Comparison of ENCODE assay signal across 8 cellular contexts in genomic region chr1:148151911-148152391, GRCh38. TPM values are rescaled to one million over a fixed set of nuclear protein-coding genes. Genes with fewer than 3 reads are reported as not detected.
DNase-seq lines count a peak whose midpoint lies in the region; ATAC-seq and TF ChIP-seq lines count a peak whose summit lies in the region.
"Not testable (repeated sequence)": the region's sequence is repeated elsewhere in the genome, so short reads cannot be mapped to it uniquely, and the experiment has no call there.

Gene NBPF11, minus strand, starts transcription at chr1:148152281. Its CDS starts 25,278 bp downstream, at chr1:148127003.

- peak within 1 kb of the TSS; percentile 30 for H3K27ac ChIP-seq in PC-9

- in situ Hi-C loops in KBM-7 (cut with MboI; ENCODE audit: low pct_unique_long_range_greater_than_20kb, low sequenced_read_pairs), result not testable (repeated sequence)

- H3F3A ChIP-seq in PC-9 (ENCODE audit: insufficient read depth, low read depth), result not testable (repeated sequence)

- peak within 1 kb of the TSS; percentile 59 for H3K4me3 ChIP-seq in Caco-2 (ENCODE audit: low read depth, low read length)
- peak within 1 kb of the TSS; percentile 80 for H3K4me3 ChIP-seq in PC-9
- peak within 1 kb of the TSS; percentile 55 for H3K4me3 ChIP-seq in epithelial cell of esophagus (ENCODE audit: low read length)

- H3K4me1 ChIP-seq in Caco-2; PC-9 (replicated peaks; ENCODE audit: insufficient read depth): not testable (repeated sequence)

- ATAC-seq in GM21737 (IDR thresholded peaks at IDR 0.05; ENCODE audit: unreplicated experiment), result peak; percentile 74

- H3K4me2 ChIP-seq in PC-9, result peak within 1 kb of the TSS; percentile 97

- not testable (repeated sequence) for H3K27me3 Mint-ChIP-seq in Caco-2 (ENCODE audit: insufficient read depth, unreplicated experiment)

- not testable (repeated sequence) for H3K9me3 ChIP-seq in Caco-2; PC-9 (ENCODE audit: insufficient read depth, low read depth)

- peaks cover 17% of the 10 kb centered on the region for H3K79me2 ChIP-seq in PC-9 (ENCODE audit: low read depth)

- not testable (repeated sequence) for H3K9me3 Mint-ChIP-seq in Caco-2 (ENCODE audit: unreplicated experiment)

- DNase-seq in Caco-2 (peak; percentile 91), KBM-7 (peak; percentile 86), PC-9 (peak; percentile 74 to 90), activated T-cell treated with anti-CD3 and anti-CD28 coated beads for 1 hour (ENCODE audit: low read depth) (peak; percentile 69), epithelial cell of esophagus (ENCODE audit: low read depth) (peak; percentile 80), mucosa of gallbladder (ENCODE audit: low spot score) (peak; percentile 79)
- peak; percentile 62 for DNase-seq in stimulated activated CD8-positive, alpha-beta memory T cell treated with anti-CD3 and anti-CD28 coated beads, Interleukin-15, amount 100 ng/mL, for 24 hours (ENCODE audit: low read depth)

- not testable (repeated sequence) for H3K27me3 ChIP-seq in Caco-2 (replicated peaks; ENCODE audit: control insufficient read depth, insufficient read depth, low read length); PC-9 (ENCODE audit: insufficient read depth, low read depth)

- not testable (repeated sequence) for H3K36me3 ChIP-seq in Caco-2 (ENCODE audit: control insufficient read depth, insufficient read depth, low read length); PC-9 (ENCODE audit: low read depth)

- H4K20me1 ChIP-seq in PC-9 (ENCODE audit: insufficient read depth), result not testable (repeated sequence)

- peak within 1 kb of the TSS; percentile 82 for H2AFZ ChIP-seq in PC-9

- not testable (repeated sequence) for H3K4me1 Mint-ChIP-seq in Caco-2 (ENCODE audit: low read depth, unreplicated experiment)

- H3K27ac Mint-ChIP-seq in Caco-2 (ENCODE audit: unreplicated experiment), result peak within 1 kb of the TSS; percentile 92

- H3K4me3 Mint-ChIP-seq in Caco-2 (ENCODE audit: unreplicated experiment), result peak within 1 kb of the TSS; percentile 89

- H3K36me3 Mint-ChIP-seq in Caco-2 (ENCODE audit: insufficient read depth, unreplicated experiment), result not testable (repeated sequence)

- CTCF ChIA-PET in Caco-2 (lab: Charles Lee); PC-9 (lab: Charles Lee): not testable (repeated sequence)

- not testable (repeated sequence) for H3K9me2 ChIP-seq in PC-9 (ENCODE audit: insufficient read depth)

- BruUV-seq in Caco-2 (replicated peaks; lab: Mats Ljungman, UMichigan); PC-9 (replicated peaks; lab: Mats Ljungman, UMichigan): not testable (repeated sequence)

- POLR2A ChIA-PET in Caco-2 (lab: Charles Lee) (interaction anchor here (0.6 to 0.9 kb wide), 2 partner anchors 112 to 183 kb away, joined by 3 to 4 read pairs; no protein-coding TSS in a partner anchor), PC-9 (lab: Charles Lee; ENCODE audit: unreplicated experiment) (interaction anchor here (0.6 kb wide), 1 partner anchor 436 kb away, joined by 6 read pairs; no protein-coding TSS in a partner anchor)

- TF ChIP-seq CTCF in Caco-2 (IDR thresholded peaks at IDR 0.05; ENCODE audit: insufficient read depth in 1 of 2, low read depth in 1 of 2, low read length in 1 of 2, severe bottlenecking in 1 of 2, unreplicated experiment in 1 of 2); PC-9 (conservative IDR thresholded peaks at IDR 0.05); epithelial cell of esophagus (IDR thresholded peaks at IDR 0.05; ENCODE audit: insufficient read depth, low read depth, low read length, missing control alignments): not testable (repeated sequence)

- intact Hi-C loops in Caco-2 (cut with micrococcal nuclease; ENCODE audit: unreplicated experiment); PC-9 (cut with micrococcal nuclease; ENCODE audit: unreplicated experiment): not testable (repeated sequence)

RNA-seq across cellular contexts. Expression of gene NBPF11, which starts in this region (rescaled TPM):
- total RNA-seq in Caco-2 (2022), result 12.8 and 13.0 TPM in 2 replicates
- 12.9 and 15.3 TPM in 2 replicates for total RNA-seq in PC-9 (2021)
- 11.4 TPM for total RNA-seq in mucosa of gallbladder

Comparison
In these comparisons a context has a peak if more than half of its experiments do, and no peak if none do; other contexts are left out.
1. Peak in every context shown above with its lines: DNase-seq, ATAC-seq, H3K4me3 ChIP-seq and H3K27ac ChIP-seq.